1 cellular context compared by ENCODE assay signal in genomic region chr19:35750167-35750566, GRCh38.
TF ChIP-seq lines count a peak whose summit lies in the region.

No MANE protein-coding gene starts in this region.

TF ChIP-seq in A549, 52 proteins besides CTCF, POLR2A, EP300 and RAD21 (continued from another document):
- TF ChIP-seq EHMT2 (IDR thresholded peaks at IDR 0.05; ENCODE audit: low read depth) (no peak), ESRRA (IDR thresholded peaks at IDR 0.05; ENCODE audit: borderline replicate concordance, low read length) (no peak), BCL3 (IDR thresholded peaks at IDR 0.05) (no peak), ZC3H11A (IDR thresholded peaks at IDR 0.05) (no peak), HOXA7 (CRISPR knock-in tag; IDR thresholded peaks at IDR 0.05) (no peak), CHD2 (IDR thresholded peaks at IDR 0.05; ENCODE audit: low read length, partially characterized antibody) (no peak), PBX3 (IDR thresholded peaks at IDR 0.05) (no peak), NFE2L2 (conservative IDR thresholded peaks at IDR 0.05; ENCODE audit: low read length) (no peak)
